8 cellular contexts compared by ENCODE assay signal in the genomic region with DNA sequence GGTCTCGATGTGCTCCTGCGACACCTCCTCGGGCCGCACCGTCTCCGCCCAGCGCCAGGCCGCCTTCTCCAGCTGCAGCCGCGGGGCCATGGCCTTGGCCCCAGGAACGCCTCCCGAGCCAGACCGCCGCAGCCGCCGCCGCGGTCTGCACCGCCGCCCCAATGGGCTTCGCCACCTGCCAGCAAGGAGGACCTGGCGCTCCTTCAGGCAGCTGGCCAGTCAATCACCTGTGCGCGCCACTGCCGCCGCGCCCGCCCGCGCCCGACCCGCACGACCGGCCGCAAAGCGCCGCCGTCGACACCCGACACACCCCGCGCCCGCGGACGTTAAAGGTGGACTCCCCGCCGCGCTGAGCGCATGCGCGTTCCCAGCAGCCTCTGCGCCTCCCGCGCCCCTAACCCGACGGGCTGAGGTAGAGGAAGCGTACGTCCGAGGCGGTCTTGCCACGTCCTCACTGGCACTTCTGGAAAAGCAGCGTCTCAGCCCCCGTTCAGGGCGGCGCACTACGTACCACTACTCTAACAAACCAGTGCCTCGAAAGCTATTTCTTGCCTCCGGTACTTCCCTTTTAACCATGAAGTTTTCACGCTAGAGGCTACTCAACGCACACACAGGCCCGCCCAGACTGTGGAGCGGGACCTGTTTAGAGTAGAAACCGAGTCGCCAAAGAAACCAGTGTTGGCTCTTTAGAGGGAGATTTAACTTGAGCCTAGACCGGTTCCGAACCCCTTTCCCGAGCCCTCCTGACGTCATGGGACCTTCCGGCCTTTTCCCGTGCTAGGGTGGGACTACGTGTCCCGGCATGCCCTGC.
DNase-seq lines count a peak whose midpoint lies in the region; ATAC-seq lines count a peak whose summit lies in the region.

A gene with protein sequence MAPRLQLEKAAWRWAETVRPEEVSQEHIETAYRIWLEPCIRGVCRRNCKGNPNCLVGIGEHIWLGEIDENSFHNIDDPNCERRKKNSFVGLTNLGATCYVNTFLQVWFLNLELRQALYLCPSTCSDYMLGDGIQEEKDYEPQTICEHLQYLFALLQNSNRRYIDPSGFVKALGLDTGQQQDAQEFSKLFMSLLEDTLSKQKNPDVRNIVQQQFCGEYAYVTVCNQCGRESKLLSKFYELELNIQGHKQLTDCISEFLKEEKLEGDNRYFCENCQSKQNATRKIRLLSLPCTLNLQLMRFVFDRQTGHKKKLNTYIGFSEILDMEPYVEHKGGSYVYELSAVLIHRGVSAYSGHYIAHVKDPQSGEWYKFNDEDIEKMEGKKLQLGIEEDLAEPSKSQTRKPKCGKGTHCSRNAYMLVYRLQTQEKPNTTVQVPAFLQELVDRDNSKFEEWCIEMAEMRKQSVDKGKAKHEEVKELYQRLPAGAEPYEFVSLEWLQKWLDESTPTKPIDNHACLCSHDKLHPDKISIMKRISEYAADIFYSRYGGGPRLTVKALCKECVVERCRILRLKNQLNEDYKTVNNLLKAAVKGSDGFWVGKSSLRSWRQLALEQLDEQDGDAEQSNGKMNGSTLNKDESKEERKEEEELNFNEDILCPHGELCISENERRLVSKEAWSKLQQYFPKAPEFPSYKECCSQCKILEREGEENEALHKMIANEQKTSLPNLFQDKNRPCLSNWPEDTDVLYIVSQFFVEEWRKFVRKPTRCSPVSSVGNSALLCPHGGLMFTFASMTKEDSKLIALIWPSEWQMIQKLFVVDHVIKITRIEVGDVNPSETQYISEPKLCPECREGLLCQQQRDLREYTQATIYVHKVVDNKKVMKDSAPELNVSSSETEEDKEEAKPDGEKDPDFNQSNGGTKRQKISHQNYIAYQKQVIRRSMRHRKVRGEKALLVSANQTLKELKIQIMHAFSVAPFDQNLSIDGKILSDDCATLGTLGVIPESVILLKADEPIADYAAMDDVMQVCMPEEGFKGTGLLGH (minus strand): TSS at position 282 of the 811 bp plus-strand sequence. CDS start 192 bp downstream, at position 90.

- H3K4me1 Mint-ChIP-seq in effector memory CD8-positive, alpha-beta T cell (ENCODE audit: low read depth in 2 of 2) = peaks cover 26 to 28% of the 10 kb centered on the region in 2 donors
- peaks cover 19% of the 10 kb centered on the region for H3K4me1 Mint-ChIP-seq in memory B cell

- H3K36me3 Mint-ChIP-seq in effector memory CD8-positive, alpha-beta T cell (ENCODE audit: insufficient read depth) = peaks cover 27% of the 10 kb centered on the region
- H3K36me3 Mint-ChIP-seq in memory B cell = peaks cover 1% of the 10 kb centered on the region

- peak within 1 kb of the TSS; percentile 97 to 99 for H3K4me3 Mint-ChIP-seq in effector memory CD8-positive, alpha-beta T cell
- H3K4me3 Mint-ChIP-seq in memory B cell = peak within 1 kb of the TSS; percentile 92

- no peaks in the 10 kb centered on the region for H3K9me3 Mint-ChIP-seq in effector memory CD8-positive, alpha-beta T cell
- no peaks in the 10 kb centered on the region for H3K9me3 Mint-ChIP-seq in memory B cell

- DNase-seq in COLO668 (lab: John Stamatoyannopoulos, UW; ENCODE audit: unreplicated experiment) = peak; percentile 100
- peak; percentile 20 to 96 (median 92) for DNase-seq in HUDEP-2 (lab: John Stamatoyannopoulos, UW; ENCODE audit: unreplicated experiment in 76 of 76)
- peak; percentile 93 for DNase-seq in NOMO-1 treated with dmso at 0.1 percent for 144 hours (lab: John Stamatoyannopoulos, UW; ENCODE audit: unreplicated experiment)
- peak; percentile 89 to 97 (median 94) for DNase-seq in activated CD8-positive, alpha-beta memory T cell treated with anti-CD3 and anti-CD28 coated beads for 48 hours (ENCODE audit: low read depth in 2 of 3, low spot score in 2 of 3)
- DNase-seq in effector memory CD8-positive, alpha-beta T cell = peak; percentile 94 to 95 (median 95)
- DNase-seq in memory B cell (ENCODE audit: low spot score in 2 of 2) = peak; percentile 94 to 95
- peak; percentile 94 for DNase-seq in stimulated activated CD8-positive, alpha-beta memory T cell treated with anti-CD3 and anti-CD28 coated beads, Interleukin-12 subunit alpha, Interleukin-12 subunit beta, amount 100 ng/mL, for 1 hour (ENCODE audit: low read depth)

- H3K27me3 Mint-ChIP-seq in effector memory CD8-positive, alpha-beta T cell = no peaks in the 10 kb centered on the region
- no peaks in the 10 kb centered on the region for H3K27me3 Mint-ChIP-seq in memory B cell

- ATAC-seq in GM21390 (IDR thresholded peaks at IDR 0.05; ENCODE audit: unreplicated experiment) = peak; percentile 51
- peak; percentile 85 for ATAC-seq in effector memory CD8-positive, alpha-beta T cell (replicated peaks)
- peak; percentile 81 for ATAC-seq in memory B cell (ENCODE audit: low read depth)

- peak within 1 kb of the TSS; percentile 99 to 100 for H3K27ac Mint-ChIP-seq in effector memory CD8-positive, alpha-beta T cell
- H3K27ac Mint-ChIP-seq in memory B cell = peak within 1 kb of the TSS; percentile 100

Comparison
In these comparisons a context has a peak if more than half of its experiments do, and no peak if none do; other contexts are left out.
1. Peak in every context shown above with its lines: DNase-seq and ATAC-seq.